8 cellular contexts compared by ENCODE assay signal in the genomic region with DNA sequence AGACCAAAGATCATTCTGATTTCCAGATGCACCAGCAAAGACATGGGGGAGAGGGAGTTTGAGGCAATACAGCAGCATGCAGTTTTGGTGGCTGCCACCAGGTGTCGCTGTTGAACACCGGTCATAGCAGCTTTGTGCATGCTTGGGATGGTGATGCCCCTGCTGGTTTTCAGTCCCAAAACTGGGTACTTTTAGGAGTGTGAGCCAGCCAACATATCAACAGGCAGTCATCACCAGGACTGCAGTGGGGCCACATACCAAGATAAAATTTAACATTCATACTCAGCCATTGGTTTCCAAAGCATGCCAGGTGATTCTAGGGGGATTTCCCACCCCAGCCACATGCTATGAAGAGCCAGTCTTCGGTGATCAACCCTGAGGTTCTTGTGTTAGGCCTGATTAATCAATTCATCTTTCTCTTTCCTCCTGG.
A peak's percentile ranks its signal among the peaks of the same experiment; 100 is the strongest.
DNase-seq lines count a peak whose midpoint lies in the region; ATAC-seq, FAIRE-seq and TF ChIP-seq lines count a peak whose summit lies in the region.

No MANE protein-coding gene starts in this region.

- DNase-seq in A549 (ENCODE audit: low read depth in 1 of 2, low spot score in 1 of 2) (peak in 1 of 2 experiments; percentile 69), H7 (peak; percentile 84), hepatocyte (ENCODE audit: low spot score) (no peak), transverse colon (no peak), NCI-H187 treated with DMSO at 0.1 percent for 48 hours (lab: John Stamatoyannopoulos, UW) (no peak), cerebellar nuclear complex (lab: John Stamatoyannopoulos, UW) (no peak), NCI-H1436 (lab: John Stamatoyannopoulos, UW) (no peak)
- DNase-seq in activated CD4-positive, alpha-beta T cell treated with anti-CD3 and anti-CD28 coated beads, Interleukin-2, amount 50 U/mL, for 48 hours, result peak; percentile 61 to 66

- in situ Hi-C loops in transverse colon (cut with MboI; ENCODE audit: low pct_ligation_motif_present in 1 of 4, low pct_unique_long_range_greater_than_20kb in 1 of 4, low sequenced_read_pairs in 3 of 4), result loop anchor here (10.0 to 25.0 kb wide), 5 partner anchors 267 to 370 kb away; a partner anchor contains a TSS

- H3K9me3 ChIP-seq in A549, result peaks cover 55% of the 10 kb centered on the region
- no peaks in the 10 kb centered on the region for H3K9me3 ChIP-seq in hepatocyte (ENCODE audit: low read depth)
- H3K9me3 ChIP-seq in transverse colon, result peaks cover 20 to 24% of the 10 kb centered on the region in 2 donors

- TF ChIP-seq RAD21 in A549 (conservative IDR thresholded peaks at IDR 0.05 in 1 of 2, IDR thresholded peaks at IDR 0.05 in 1 of 2), result no peak

- no peak overlapping the region for H2AFZ ChIP-seq in hepatocyte

- H3K4me3 ChIP-seq in A549 (no peak overlapping the region), H7 (ENCODE audit: insufficient read depth, low read depth, low read length) (no peak overlapping the region), hepatocyte (no peak overlapping the region), transverse colon (no peak overlapping the region)

- CTCF ChIA-PET in A549 (lab: Yijun Ruan, JAX), result interaction anchor here (0.6 to 7.9 kb wide), 9 partner anchors 11 to 558 kb away, joined by 3 to 170 read pairs (median 4); no protein-coding TSS in a partner anchor

- FAIRE-seq in A549 (lab: Jason Lieb, UNC), result no peak

- intact Hi-C loops in transverse colon (cut with DNase I; ENCODE audit: low total_unique reads), result loop anchor here (5.0 kb wide), 1 partner anchor 282 kb away; no protein-coding TSS in a partner anchor

- H3K4me2 ChIP-seq in A549 (no peak overlapping the region), hepatocyte (no peak overlapping the region)

- peak in 1 of 2 experiments; percentile 51; a peak in 3 of 6 replicates for ATAC-seq in A549

- H3K36me3 ChIP-seq in H7 (replicated peaks; ENCODE audit: control insufficient read depth, insufficient read depth, low read length), result peaks cover 2% of the 10 kb centered on the region; the same call in 1 of the 2 replicates
- no peaks in the 10 kb centered on the region for H3K36me3 ChIP-seq in hepatocyte (replicated peaks; ENCODE audit: insufficient read depth, low read depth)
- H3K36me3 ChIP-seq in transverse colon, result no peaks in the 10 kb centered on the region

- no peak overlapping the region for H3K27ac ChIP-seq in A549
- no peak overlapping the region for H3K27ac ChIP-seq in hepatocyte
- H3K27ac ChIP-seq in transverse colon, result no peak overlapping the region

- no peaks in the 10 kb centered on the region for H4K20me1 ChIP-seq in hepatocyte (ENCODE audit: insufficient read depth, poor library complexity, severe bottlenecking)

- no peak for TF ChIP-seq POLR2A in A549 (IDR thresholded peaks at IDR 0.05; ENCODE audit: low read length)
- no peak for TF ChIP-seq POLR2A in transverse colon (IDR thresholded peaks at IDR 0.05)

- no peaks in the 10 kb centered on the region for H3K9me2 ChIP-seq in hepatocyte (replicated peaks; ENCODE audit: insufficient read depth)

- TF ChIP-seq CTCF in A549 (IDR thresholded peaks at IDR 0.05) (peak; percentile 48), hepatocyte (IDR thresholded peaks at IDR 0.05; ENCODE audit: poor library complexity) (peak; percentile 47), transverse colon (IDR thresholded peaks at IDR 0.05) (peak in 4 of 5 experiments; percentile 36 to 57 (median 45))

- TF ChIP-seq EP300 in A549 (IDR thresholded peaks at IDR 0.05) (no peak), transverse colon (IDR thresholded peaks at IDR 0.05; ENCODE audit: low read depth) (no peak)

- no peaks in the 10 kb centered on the region for H3K4me1 ChIP-seq in A549
- H3K4me1 ChIP-seq in hepatocyte (ENCODE audit: insufficient read depth), result no peaks in the 10 kb centered on the region
- no peaks in the 10 kb centered on the region for H3K4me1 ChIP-seq in transverse colon

- WGBS in A549 (ENCODE audit: missing lambda C conversion rate), result 0% methylated on average over 3 of the region's 3 CpGs
- 70% methylated on average over 3 of the region's 3 CpGs for WGBS in hepatocyte (ENCODE audit: low lambda C conversion rate, missing lambda C conversion rate)
- WGBS in transverse colon (ENCODE audit: low coverage in 1 of 2), 2 donors, result 55% methylated on average over 3 of the region's 3 CpGs; no CpG with 5 or more reads in 1 of the 2 donors

- no peaks in the 10 kb centered on the region for H3K27me3 ChIP-seq in H7 (ENCODE audit: control insufficient read depth, insufficient read depth, low read length)
- no peaks in the 10 kb centered on the region for H3K27me3 ChIP-seq in hepatocyte
- no peaks in the 10 kb centered on the region for H3K27me3 ChIP-seq in transverse colon

- POLR2A ChIA-PET in A549 (lab: Yijun Ruan, JAX), result no interaction called here

- no peaks in the 10 kb centered on the region for H3K79me2 ChIP-seq in hepatocyte

TF ChIP-seq in A549, 52 proteins besides CTCF, POLR2A, EP300 and RAD21:
- TF ChIP-seq, protein P1, sequence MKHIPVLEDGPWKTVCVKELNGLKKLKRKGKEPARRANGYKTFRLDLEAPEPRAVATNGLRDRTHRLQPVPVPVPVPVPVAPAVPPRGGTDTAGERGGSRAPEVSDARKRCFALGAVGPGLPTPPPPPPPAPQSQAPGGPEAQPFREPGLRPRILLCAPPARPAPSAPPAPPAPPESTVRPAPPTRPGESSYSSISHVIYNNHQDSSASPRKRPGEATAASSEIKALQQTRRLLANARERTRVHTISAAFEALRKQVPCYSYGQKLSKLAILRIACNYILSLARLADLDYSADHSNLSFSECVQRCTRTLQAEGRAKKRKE (CRISPR knock-in tag; IDR thresholded peaks at IDR 0.05; ENCODE audit: low read depth), result 0 out of 2 replicates have a peak, but pooled peaks have one; percentile 20
- TF ChIP-seq HOXB5 (CRISPR knock-in tag; IDR thresholded peaks at IDR 0.05) (peak; percentile 54; the same call in 1 of the 2 replicates), EHF (CRISPR knock-in tag; IDR thresholded peaks at IDR 0.05) (0 out of 2 replicates have a peak, but pooled peaks have one; percentile 44), TFCP2L1 (CRISPR knock-in tag; IDR thresholded peaks at IDR 0.05) (no peak)

Comparison
In these comparisons a context has a peak if more than half of its experiments do, and no peak if none do; other contexts are left out.
1. DNase-seq: peak in H7 (single experiment) and activated CD4-positive, alpha-beta T cell treated with anti-CD3 and anti-CD28 coated beads, Interleukin-2, amount 50 U/mL, for 48 hours (2 of 2); none in hepatocyte (single experiment), transverse colon (single experiment), NCI-H187 treated with DMSO at 0.1 percent for 48 hours (single experiment), cerebellar nuclear complex (0 of 2) and NCI-H1436 (single experiment).
2. Peak in every context shown above with its lines, with median percentiles within 50 percentile points of each other: CTCF ChIP-seq.